In the genomic region with DNA sequence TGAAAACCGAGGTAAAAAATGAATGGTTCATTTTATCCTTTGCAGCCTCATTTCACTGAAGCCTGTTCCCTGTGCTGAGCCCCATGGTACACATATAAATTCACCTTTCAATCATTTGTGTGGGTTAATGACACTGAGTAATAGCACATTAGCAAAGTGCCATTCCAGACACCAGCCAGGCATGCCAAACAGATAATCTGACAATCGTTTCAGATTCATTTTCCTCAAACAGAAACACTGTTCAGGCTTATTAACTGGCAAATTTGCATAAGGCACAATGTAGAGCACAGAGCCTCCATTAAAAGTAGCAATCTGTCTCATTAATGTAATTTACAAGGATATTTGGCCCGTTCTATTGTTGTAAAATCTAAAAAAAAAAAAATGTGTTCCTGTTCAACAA, we compare ENCODE assay signal across 20 cellular contexts.
DNase-seq lines count a peak whose midpoint lies in the region; ATAC-seq and TF ChIP-seq lines count a peak whose summit lies in the region.
"Had no signal": no experiment of that assay in that cellular context is flagged by ENCODE, and none has a peak within 500 bp of the region (broad histone marks: within the 10 kb centered on the region; RNA-seq: fewer than 3 reads in every experiment).

No MANE protein-coding gene starts in this region.

- H3K27ac ChIP-seq in SK-N-SH (ENCODE audit: low read depth in 2 of 2, low read length in 1 of 2) (peak overlapping the region in 1 of 2 experiments; percentile 62; a peak in 2 of 4 replicates), VCaP (peak overlapping the region; percentile 4; the same call in 1 of the 2 replicates)
- H3K27ac ChIP-seq: A549 had no signal

- WGBS in SK-N-SH (ENCODE audit: low lambda C conversion rate): 71% methylated on average over 3 of the region's 3 CpGs

- no peaks in the 10 kb centered on the region for H3K79me2 ChIP-seq in SK-N-SH (ENCODE audit: insufficient read depth)

- H4K20me1 ChIP-seq in SK-N-SH (ENCODE audit: insufficient read depth): no peaks in the 10 kb centered on the region

- H3K36me3 ChIP-seq in SK-N-SH (replicated peaks in 1 of 2; ENCODE audit: control insufficient read depth in 1 of 2, insufficient read depth in 2 of 2, low read length in 1 of 2): no peaks in the 10 kb centered on the region

- CTCF ChIA-PET in SK-N-SH (lab: Yijun Ruan, JAX): interaction anchor here (0.7 to 1.2 kb wide), 2 partner anchors 15 to 1441 kb away, joined by 4 to 5 read pairs; no protein-coding TSS in a partner anchor

- DNase-seq in SK-N-SH (no peak), kidney tubule cell (ENCODE audit: low spot score) (peak; percentile 2), renal cortical epithelial cell (ENCODE audit: low read depth) (peak; percentile 5)
- DNase-seq: 8988T; ACHN; AML-193; C1 segment of cervical spinal cord; Calu3; CD4-positive, alpha-beta memory T cell; COR-L47; DMS53; DMS79 treated with DMSO at 0.1 percent for 48 hours; GOT3; HCEC 1CT had no signal

- no peak overlapping the region for H3K4me3 ChIP-seq in SK-N-SH (ENCODE audit: low read depth in 2 of 2, low read length in 1 of 2)
- H3K4me3 ChIP-seq: A549 had no signal

- H3K4me1 ChIP-seq in SK-N-SH (ENCODE audit: control insufficient read depth in 1 of 2, insufficient read depth in 2 of 2, low read depth in 1 of 2, low read length in 1 of 2): peaks cover 0 to 8% of the 10 kb centered on the region in 2 experiments; a peak in 2 of 4 replicates
- H3K4me1 ChIP-seq: A549 had no signal

- H3K27me3 ChIP-seq in SK-N-SH (ENCODE audit: insufficient read depth): no peaks in the 10 kb centered on the region

- no peak overlapping the region for H2AFZ ChIP-seq in SK-N-SH (ENCODE audit: low read depth)

- no peaks in the 10 kb centered on the region for H3K9me3 ChIP-seq in SK-N-SH
- H3K9me3 ChIP-seq: A549 had no signal

- ATAC-seq in SK-N-SH treated with all-trans-retinoic acid at 6 μM for 48 hours: no peak
- no peak for ATAC-seq in HG02763 (IDR thresholded peaks at IDR 0.05; ENCODE audit: unreplicated experiment)
- no peak for ATAC-seq in GM18870 (IDR thresholded peaks at IDR 0.05; ENCODE audit: unreplicated experiment)
- no peak for ATAC-seq in GM19023 (IDR thresholded peaks at IDR 0.05; ENCODE audit: unreplicated experiment)
- ATAC-seq: A549 had no signal

- POLR2A ChIA-PET in SK-N-SH (lab: Yijun Ruan, JAX): no interaction called here

- TF ChIP-seq CTCF in SK-N-SH (IDR thresholded peaks at IDR 0.05): no peak
- no peak for TF ChIP-seq CTCF in VCaP (conservative IDR thresholded peaks at IDR 0.05)

- H3F3A ChIP-seq in SK-N-SH (replicated peaks; ENCODE audit: insufficient read depth): no peaks in the 10 kb centered on the region

- no peak overlapping the region for H3K4me2 ChIP-seq in SK-N-SH
- H3K4me2 ChIP-seq: A549 had no signal

- TF ChIP-seq EP300 in SK-N-SH (IDR thresholded peaks at IDR 0.05; ENCODE audit: borderline replicate concordance in 1 of 2, low read depth in 1 of 2, low read length in 1 of 2): peak in 1 of 2 experiments; percentile 40; a peak in 1 of 4 replicates

- H3K9me2 ChIP-seq in SK-N-SH: no peaks in the 10 kb centered on the region

- no peak overlapping the region for H3K9ac ChIP-seq in SK-N-SH

- no peak for TF ChIP-seq RAD21 in SK-N-SH (IDR thresholded peaks at IDR 0.05; ENCODE audit: low read length)

TF ChIP-seq in SK-N-SH, 30 proteins besides CTCF, POLR2A, EP300 and RAD21:
- TF ChIP-seq GATA2 (CRISPR knock-in tag; IDR thresholded peaks at IDR 0.05): peak; percentile 25; the same call in 1 of the 2 replicates
- TF ChIP-seq CHD2 (IDR thresholded peaks at IDR 0.05; ENCODE audit: low read length, partially characterized antibody): peak; percentile 20
- TF ChIP-seq NRF1 (IDR thresholded peaks at IDR 0.05; ENCODE audit: low read depth, low read length): no peak
- TF ChIP-seq SIN3A (IDR thresholded peaks at IDR 0.05; ENCODE audit: borderline replicate concordance, low read depth, low read length): no peak
- TF ChIP-seq TAF1 (IDR thresholded peaks at IDR 0.05; ENCODE audit: borderline replicate concordance, low read depth, low read length): no peak

TF ChIP-seq in SK-N-SH treated with all-trans-retinoic acid at 6 μM for 48 hours, 23 proteins besides CTCF, POLR2A, EP300 and RAD21:
- TF ChIP-seq CSRNP3 (CRISPR knock-in tag; IDR thresholded peaks at IDR 0.05): no peak
- TF ChIP-seq GLIS3 (CRISPR knock-in tag; IDR thresholded peaks at IDR 0.05): no peak
- no peak for TF ChIP-seq SNAI2 (CRISPR knock-in tag; IDR thresholded peaks at IDR 0.05)
- TF ChIP-seq TSHZ2 (CRISPR knock-in tag; IDR thresholded peaks at IDR 0.05): no peak
- no peak for TF ChIP-seq ZNF70 (CRISPR knock-in tag; IDR thresholded peaks at IDR 0.05)
- no peak for TF ChIP-seq ZNF8 (CRISPR knock-in tag; IDR thresholded peaks at IDR 0.05)
